Comparison of ENCODE assay signal across 36 cellular contexts in genomic region chr7:91653257-91653656, GRCh38.
"Had no signal": no experiment of that assay in that cellular context is flagged by ENCODE, and none has a peak within 500 bp of the region (broad histone marks: within the 10 kb centered on the region; RNA-seq: fewer than 3 reads in every experiment).

No MANE protein-coding gene starts in this region.

- H3K9me3 ChIP-seq: adrenal gland, breast epithelium, colonic mucosa, esophagus squamous epithelium, gastrocnemius medialis, heart left ventricle had no signal

- H3K4me3 ChIP-seq: adrenal gland, breast epithelium, cardiac muscle cell, colonic mucosa, esophagus squamous epithelium, gastrocnemius medialis, heart left ventricle had no signal

- H3K4me1 ChIP-seq: adrenal gland, breast epithelium, colonic mucosa, foreskin keratinocyte, gastrocnemius medialis had no signal

- H3K36me3 Mint-ChIP-seq: activated naive CD4-positive, alpha-beta T cell treated with anti-CD3 and anti-CD28 coated beads, Interleukin-2, amount 50 U/mL, for 24 hours; activated naive CD8-positive, alpha-beta T cell treated with anti-CD3 and anti-CD28 coated beads for 36 hours; brain had no signal

- H3K4me1 Mint-ChIP-seq: activated B cell treated with CpG ODN at 0.5 μM for 24 hours; activated naive CD4-positive, alpha-beta T cell treated with anti-CD3 and anti-CD28 coated beads, Interleukin-2, amount 50 U/mL, for 24 hours; activated naive CD8-positive, alpha-beta T cell treated with anti-CD3 and anti-CD28 coated beads for 36 hours; activated naive CD8-positive, alpha-beta T cell treated with anti-CD3 and anti-CD28 coated beads, Interleukin-2, amount 50 U/mL, for 24 hours; T-helper 17 cell had no signal

- H3K27me3 Mint-ChIP-seq: activated CD8-positive, alpha-beta T cell treated with anti-CD3 and anti-CD28 coated beads for 36 hours; activated naive CD8-positive, alpha-beta T cell treated with anti-CD3 and anti-CD28 coated beads for 36 hours; activated naive CD8-positive, alpha-beta T cell treated with anti-CD3 and anti-CD28 coated beads, Interleukin-2, amount 50 U/mL, for 24 hours; brain; T-helper 17 cell had no signal

- H3K27ac ChIP-seq: adrenal gland, breast epithelium, cardiac muscle cell, colonic mucosa, epithelial cell of prostate, esophagus squamous epithelium, foreskin keratinocyte, gastrocnemius medialis, heart left ventricle, WERI-Rb-1 had no signal

- H3K27ac Mint-ChIP-seq: activated B cell treated with CpG ODN at 0.5 μM for 24 hours; activated CD8-positive, alpha-beta T cell treated with anti-CD3 and anti-CD28 coated beads for 36 hours; activated naive CD4-positive, alpha-beta T cell treated with anti-CD3 and anti-CD28 coated beads for 36 hours; activated naive CD4-positive, alpha-beta T cell treated with anti-CD3 and anti-CD28 coated beads, Interleukin-2, amount 50 U/mL, for 24 hours; activated naive CD8-positive, alpha-beta T cell treated with anti-CD3 and anti-CD28 coated beads for 36 hours; activated naive CD8-positive, alpha-beta T cell treated with anti-CD3 and anti-CD28 coated beads, Interleukin-2, amount 50 U/mL, for 24 hours; activated T-helper 1 cell treated with anti-CD3 and anti-CD28 coated beads, Interleukin-12 subunit alpha, Interleukin-12 subunit beta, Interleukin-2, Interleukin-4 antibody, amounts not matched to agents 30 ng/mL and 10 ng/mL and 1 ng/mL, durations not matched to agents 14 hours and 24 hours and 36 hours; activated T-helper 2 cell treated with anti-CD3 and anti-CD28 coated beads, Interferon-gamma antibody, Interleukin-2, Interleukin-4, amounts not matched to agents 10 μg/mL and 5 μg/mL and 100 μg/mL, durations not matched to agents 14 hours and 24 hours and 36 hours; brain; T-helper 17 cell; T-helper 2 cell treated with Interferon-gamma antibody and Interleukin-4, amounts not matched to agents 5 μg/mL and 100 μg/mL, for 36 hours had no signal

- ATAC-seq: activated CD4-positive, CD25-positive, alpha-beta regulatory T cell treated with anti-CD3 and anti-CD28 coated beads, Interleukin-2, amount 50 U/mL, for 24 hours; activated CD8-positive, alpha-beta T cell treated with anti-CD3 and anti-CD28 coated beads for 36 hours; activated naive CD8-positive, alpha-beta T cell treated with anti-CD3 and anti-CD28 coated beads, Interleukin-2, amount 50 U/mL, for 24 hours; activated T-cell treated with anti-CD3 and anti-CD28 coated beads, Interleukin-2, amount 50 U/mL, for 4 hours; foreskin keratinocyte; gastrocnemius medialis; heart left ventricle; T-helper 17 cell had no signal

- H3K4me3 Mint-ChIP-seq: activated B cell treated with CpG ODN at 0.5 μM for 24 hours; activated CD8-positive, alpha-beta T cell treated with anti-CD3 and anti-CD28 coated beads for 36 hours; activated naive CD4-positive, alpha-beta T cell treated with anti-CD3 and anti-CD28 coated beads for 36 hours; activated naive CD4-positive, alpha-beta T cell treated with anti-CD3 and anti-CD28 coated beads, Interleukin-2, amount 50 U/mL, for 24 hours; activated naive CD8-positive, alpha-beta T cell treated with anti-CD3 and anti-CD28 coated beads for 36 hours; activated naive CD8-positive, alpha-beta T cell treated with anti-CD3 and anti-CD28 coated beads, Interleukin-2, amount 50 U/mL, for 24 hours; activated T-cell treated with anti-CD3 and anti-CD28 coated beads, Interleukin-2, amount 50 U/mL, for 4 hours; activated T-helper 1 cell treated with anti-CD3 and anti-CD28 coated beads, Interleukin-12 subunit alpha, Interleukin-12 subunit beta, Interleukin-2, Interleukin-4 antibody, amounts not matched to agents 30 ng/mL and 10 ng/mL and 1 ng/mL, durations not matched to agents 14 hours and 24 hours and 36 hours; brain; T-helper 17 cell; T-helper 2 cell treated with Interferon-gamma antibody and Interleukin-4, amounts not matched to agents 5 μg/mL and 100 μg/mL, for 36 hours had no signal

- DNase-seq: activated B cell treated with CpG ODN at 0.5 μM for 24 hours; activated CD4-positive, alpha-beta T cell treated with anti-CD3 and anti-CD28 coated beads for 48 hours; activated CD4-positive, alpha-beta T cell treated with anti-CD3 and anti-CD28 coated beads, Interleukin-2, amount 50 U/mL, for 1 hour; activated CD4-positive, alpha-beta T cell treated with anti-CD3 and anti-CD28 coated beads, Interleukin-2, amount 50 U/mL, for 48 hours; activated CD8-positive, alpha-beta memory T cell treated with anti-CD3 and anti-CD28 coated beads for 24 hours; activated CD8-positive, alpha-beta T cell treated with anti-CD3 and anti-CD28 coated beads for 36 hours; activated effector memory CD4-positive, alpha-beta T cell treated with anti-CD3 and anti-CD28 coated beads, Interleukin-2, amount 50 U/mL, for 16 hours; activated naive CD4-positive, alpha-beta T cell treated with anti-CD3 and anti-CD28 coated beads for 36 hours; activated naive CD8-positive, alpha-beta T cell treated with anti-CD3 and anti-CD28 coated beads for 36 hours; activated naive CD8-positive, alpha-beta T cell treated with anti-CD3 and anti-CD28 coated beads, Interleukin-2, amount 50 U/mL, for 24 hours; activated T-cell treated with anti-CD3 and anti-CD28 coated beads, Interleukin-2, amount 50 U/mL, for 4 hours; adrenal gland; amygdala; aorta; central memory CD4-positive, alpha-beta T cell; cerebellar nuclear complex; colonic mucosa; effector CD8-positive, alpha-beta T cell; esophagus squamous epithelium; foreskin keratinocyte; gastrocnemius medialis; glutamatergic neuron; heart left ventricle; T-helper 1 cell; T-helper 17 cell; T1000; WERI-Rb-1 had no signal

- H3K36me3 ChIP-seq: adrenal gland, breast epithelium, cardiac muscle cell, colonic mucosa, esophagus squamous epithelium, gastrocnemius medialis, heart left ventricle, WERI-Rb-1 had no signal

- H3K27me3 ChIP-seq: adrenal gland, breast epithelium, cardiac muscle cell, colonic mucosa, esophagus squamous epithelium, gastrocnemius medialis, heart left ventricle had no signal

- H3K9me3 Mint-ChIP-seq: activated B cell treated with CpG ODN at 0.5 μM for 24 hours; activated naive CD4-positive, alpha-beta T cell treated with anti-CD3 and anti-CD28 coated beads for 36 hours; activated T-helper 1 cell treated with anti-CD3 and anti-CD28 coated beads, Interleukin-12 subunit alpha, Interleukin-12 subunit beta, Interleukin-2, Interleukin-4 antibody, amounts not matched to agents 30 ng/mL and 10 ng/mL and 1 ng/mL, durations not matched to agents 14 hours and 24 hours and 36 hours; activated T-helper 2 cell treated with anti-CD3 and anti-CD28 coated beads, Interferon-gamma antibody, Interleukin-2, Interleukin-4, amounts not matched to agents 10 μg/mL and 5 μg/mL and 100 μg/mL, durations not matched to agents 14 hours and 24 hours and 36 hours; T-helper 2 cell treated with Interferon-gamma antibody and Interleukin-4, amounts not matched to agents 5 μg/mL and 100 μg/mL, for 36 hours had no signal
